18 cellular contexts compared by ENCODE assay signal in genomic region chr6:40395698-40396076, GRCh38.
"Had no signal": no experiment of that assay in that cellular context is flagged by ENCODE, and none has a peak within 500 bp of the region (broad histone marks: within the 10 kb centered on the region; RNA-seq: fewer than 3 reads in every experiment).

No MANE protein-coding gene starts in this region.

- DNase-seq: activated CD4-positive, alpha-beta memory T cell treated with anti-CD3 and anti-CD28 coated beads for 36 hours; activated CD4-positive, alpha-beta T cell treated with anti-CD3 and anti-CD28 coated beads, Interleukin-2, amount 10 ng/mL, durations not matched to agents 7 days and 5 days; activated CD4-positive, CD25-positive, alpha-beta regulatory T cell; activated gamma-delta T cell; activated naive CD4-positive, alpha-beta T cell treated with anti-CD3 and anti-CD28 coated beads for 36 hours; activated T-cell treated with anti-CD3 and anti-CD28 coated beads, Interleukin-2, amount 50 U/mL, for 4 hours; amygdala; IMR-90; KG1; NCI-H1694; NCI-H748 treated with DMSO at 0.1 percent for 48 hours; RPMI8226; T-cell; T-helper 2 cell; T1000 had no signal

- ATAC-seq: activated T-cell treated with anti-CD3 and anti-CD28 coated beads, Interleukin-2, amount 50 U/mL, for 4 hours; activated T-helper 17 cell treated with anti-CD3 and anti-CD28 coated beads, Interleukin-2, amount 50 U/mL, for 72 hours; Right ventricle myocardium inferior; T-cell had no signal

- H3K4me3 ChIP-seq: SK-N-MC had no signal

- H3K27ac ChIP-seq: SK-N-MC had no signal
